In the genomic region with DNA sequence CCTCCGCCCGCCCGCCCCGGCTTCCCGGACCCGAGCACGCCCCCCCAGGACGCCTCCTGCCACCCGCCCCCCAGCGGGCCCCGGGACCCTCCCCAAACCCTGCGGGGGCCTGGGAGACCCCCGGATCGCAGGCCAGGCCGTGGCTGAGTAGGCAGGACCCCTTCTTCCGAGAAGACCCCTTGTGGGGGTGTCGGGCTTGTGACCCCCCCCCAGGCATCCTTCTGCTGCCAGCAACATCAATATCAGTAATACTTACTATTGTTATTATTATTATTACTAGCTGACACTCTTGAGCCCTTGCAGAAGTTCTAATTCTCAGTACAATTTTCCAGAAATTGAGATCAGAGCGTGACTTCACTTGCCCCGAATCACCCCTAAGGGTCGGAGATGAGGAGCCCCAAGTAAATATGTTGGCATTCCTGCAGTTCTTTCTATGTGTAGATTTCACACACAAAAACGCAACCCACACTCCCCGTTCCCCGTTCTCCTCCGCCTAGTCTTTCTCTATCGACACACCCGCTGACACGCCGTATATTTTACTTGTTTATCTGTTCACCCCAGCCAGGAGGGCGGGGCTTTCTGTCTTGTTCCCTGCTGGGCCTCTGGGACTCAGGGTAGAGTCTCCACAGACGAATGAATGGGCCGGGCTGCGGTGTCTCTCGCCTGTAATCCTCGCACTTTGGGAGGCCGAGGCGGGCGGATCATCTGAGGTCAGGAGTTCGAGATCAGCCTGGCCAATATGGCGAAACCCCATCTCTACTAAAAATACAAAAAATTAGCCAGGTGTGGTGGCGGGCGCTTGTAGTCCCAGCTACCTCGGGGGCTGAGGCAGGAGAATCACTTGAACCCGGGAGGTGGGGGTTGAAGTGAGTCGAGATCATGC, we compare ENCODE assay signal across 8 cellular contexts. TPM values are rescaled to one million over a fixed set of nuclear protein-coding genes. Genes with fewer than 3 reads are reported as not detected.
A peak's percentile ranks its signal among the peaks of the same experiment; 100 is the strongest.
DNase-seq lines count a peak whose midpoint lies in the region; ATAC-seq lines count a peak whose summit lies in the region.

No MANE protein-coding gene starts in this region.

- H3K9ac ChIP-seq in subcutaneous abdominal adipose tissue (ENCODE audit: low read length in 5 of 5) = peak overlapping the region in 3 of 5 donors; percentile 23 to 64 (median 38)

- H3K27me3 Mint-ChIP-seq in activated CD8-positive, alpha-beta memory T cell treated with anti-CD3 and anti-CD28 coated beads, Interleukin-2, amount 10 ng/mL, durations not matched to agents 7 days and 5 days = peaks cover 8% of the 10 kb centered on the region

- H3K36me3 Mint-ChIP-seq in activated CD8-positive, alpha-beta memory T cell treated with anti-CD3 and anti-CD28 coated beads, Interleukin-2, amount 10 ng/mL, durations not matched to agents 7 days and 5 days = no peaks in the 10 kb centered on the region

- H3K4me1 ChIP-seq in subcutaneous abdominal adipose tissue (ENCODE audit: control insufficient read depth in 5 of 5, insufficient read depth in 5 of 5, low read length in 5 of 5) = peaks cover 4 to 18% (median 16%) of the 10 kb centered on the region in 5 donors

- ATAC-seq in activated CD8-positive, alpha-beta memory T cell treated with anti-CD3 and anti-CD28 coated beads, Interleukin-2, amount 10 ng/mL, durations not matched to agents 7 days and 5 days = peak; percentile 73
- no peak for ATAC-seq in GM18519 (IDR thresholded peaks at IDR 0.05; ENCODE audit: low FRiP score, unreplicated experiment)

- peaks cover 0 to 2% (median 0%) of the 10 kb centered on the region in 5 donors for H3K36me3 ChIP-seq in subcutaneous abdominal adipose tissue (ENCODE audit: control insufficient read depth in 5 of 5, insufficient read depth in 5 of 5, low read length in 5 of 5)

- peak overlapping the region; percentile 59 for H3K4me3 Mint-ChIP-seq in activated CD8-positive, alpha-beta memory T cell treated with anti-CD3 and anti-CD28 coated beads, Interleukin-2, amount 10 ng/mL, durations not matched to agents 7 days and 5 days

- H3K9me3 ChIP-seq in subcutaneous abdominal adipose tissue (ENCODE audit: control insufficient read depth in 5 of 5, low read length in 5 of 5) = no peaks in the 10 kb centered on the region

- H3K27ac ChIP-seq in subcutaneous abdominal adipose tissue (ENCODE audit: low read depth, low read length) = no peak overlapping the region

- DNase-seq in NCI-H524 (lab: John Stamatoyannopoulos, UW) (peak; percentile 48 to 52), NCI-H524 treated with DMSO at 0.1 percent for 48 hours (lab: John Stamatoyannopoulos, UW) (no peak), NCI-H526 (lab: John Stamatoyannopoulos, UW) (peak; percentile 73 to 84), epidermal melanocyte (ENCODE audit: insufficient read length, low spot score) (peak; percentile 98), myocyte (ENCODE audit: low read depth) (peak; percentile 35)
- DNase-seq in activated CD8-positive, alpha-beta memory T cell treated with anti-CD3 and anti-CD28 coated beads, Interleukin-2, amount 10 ng/mL, durations not matched to agents 7 days and 5 days = peak; percentile 59

- H3K27me3 ChIP-seq in subcutaneous abdominal adipose tissue (ENCODE audit: control insufficient read depth in 5 of 5, insufficient read depth in 4 of 5, low read length in 5 of 5) = no peaks in the 10 kb centered on the region

- H3K9me3 Mint-ChIP-seq in activated CD8-positive, alpha-beta memory T cell treated with anti-CD3 and anti-CD28 coated beads, Interleukin-2, amount 10 ng/mL, durations not matched to agents 7 days and 5 days (ENCODE audit: low read depth) = no peaks in the 10 kb centered on the region

- H3K4me1 Mint-ChIP-seq in activated CD8-positive, alpha-beta memory T cell treated with anti-CD3 and anti-CD28 coated beads, Interleukin-2, amount 10 ng/mL, durations not matched to agents 7 days and 5 days = peaks cover 4% of the 10 kb centered on the region

- H3K27ac Mint-ChIP-seq in activated CD8-positive, alpha-beta memory T cell treated with anti-CD3 and anti-CD28 coated beads, Interleukin-2, amount 10 ng/mL, durations not matched to agents 7 days and 5 days = no peak overlapping the region

- CTCF ChIA-PET in activated CD8-positive, alpha-beta memory T cell treated with anti-CD3 and anti-CD28 coated beads, Interleukin-2, amount 10 ng/mL, durations not matched to agents 7 days and 5 days (lab: Charles Lee) = interaction anchor here (0.7 kb wide), 1 partner anchor 85 kb away, joined by 3 read pairs; no protein-coding TSS in a partner anchor

- H3K4me3 ChIP-seq in subcutaneous abdominal adipose tissue (ENCODE audit: low read depth in 1 of 5, low read length in 5 of 5) = peak overlapping the region; percentile 21 to 64 (median 55)

RNA-seq across cellular contexts. Expression of a gene that starts 14.7 kb away (rescaled TPM):
- total RNA-seq in activated CD8-positive, alpha-beta memory T cell treated with anti-CD3 and anti-CD28 coated beads, Interleukin-2, amount 10 ng/mL, durations not matched to agents 7 days and 5 days = 100 to 1,000 TPM; 508 to 583 TPM
- 295 and 328 TPM in 2 replicates for total RNA-seq in myocyte
- polyA plus RNA-seq in myocyte (2012) = 493 TPM

RNA-seq across cellular contexts. Expression of a gene that starts 18.5 kb away (rescaled TPM):
- 1 to 10 TPM in 1 of 2 experiments, under 1 TPM in 1; 0.47 to 1.0 TPM for total RNA-seq in activated CD8-positive, alpha-beta memory T cell treated with anti-CD3 and anti-CD28 coated beads, Interleukin-2, amount 10 ng/mL, durations not matched to agents 7 days and 5 days
- total RNA-seq in myocyte = 0.08 TPM in 1 of 2 replicates, not detected in the other
- 2.8 TPM for polyA plus RNA-seq in myocyte (2012)

RNA-seq across cellular contexts. Expression of a gene that starts 46.6 kb away (rescaled TPM):
- 1 to 10 TPM in 1 of 2 experiments, under 1 TPM in 1; 0.50 to 1.2 TPM for total RNA-seq in activated CD8-positive, alpha-beta memory T cell treated with anti-CD3 and anti-CD28 coated beads, Interleukin-2, amount 10 ng/mL, durations not matched to agents 7 days and 5 days
- total RNA-seq in myocyte = 52.1 and 54.6 TPM in 2 replicates
- polyA plus RNA-seq in myocyte (2012) = 68.1 TPM

Comparison
In these comparisons a context has a peak if more than half of its experiments do, and no peak if none do; other contexts are left out.
1. RNA of a gene that starts 46.6 kb away (total RNA-seq): 52.1 to 54.6 TPM in myocyte; 0.50 to 1.2 TPM in activated CD8-positive, alpha-beta memory T cell treated with anti-CD3 and anti-CD28 coated beads, Interleukin-2, amount 10 ng/mL, durations not matched to agents 7 days and 5 days; every median in the first group is over 10 times any median in the second.